In the genomic region with DNA sequence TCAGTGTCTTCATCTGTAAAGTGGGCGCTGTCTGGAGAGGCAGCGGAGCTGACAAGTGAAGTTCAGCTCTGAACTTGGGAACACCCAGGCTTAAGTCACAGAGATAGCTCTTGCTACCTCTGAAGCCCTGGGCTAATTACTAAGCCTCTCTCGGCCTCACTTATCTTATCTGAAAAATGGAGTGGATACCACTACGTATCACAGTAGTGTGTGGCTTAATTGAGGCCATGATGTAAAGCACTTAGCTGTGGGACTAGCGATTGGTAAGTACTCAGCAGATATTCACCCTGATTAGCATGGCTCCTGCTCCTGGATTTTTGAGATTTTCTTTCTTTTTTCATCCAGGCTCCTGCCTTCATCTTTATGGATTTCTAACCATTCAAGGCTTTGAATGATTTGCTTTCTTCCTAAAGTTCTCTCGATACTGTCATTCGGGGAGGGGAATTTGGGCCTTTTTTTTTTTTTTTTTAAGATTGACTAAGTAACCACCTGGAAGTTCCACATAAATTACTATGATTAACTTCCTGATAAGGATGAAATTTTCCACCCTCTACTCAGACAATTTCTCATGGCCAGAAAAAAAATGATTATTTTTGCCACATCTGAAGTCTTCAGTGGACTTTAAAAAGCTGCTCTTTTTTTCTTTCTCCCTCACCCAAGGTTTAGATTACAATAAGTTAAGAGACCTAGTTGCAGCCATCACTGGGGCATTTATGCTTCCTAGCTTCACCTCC, we compare ENCODE assay signal across 1 cellular context.
TF ChIP-seq lines count a peak whose summit lies in the region.

No MANE protein-coding gene starts in this region.

TF ChIP-seq in HepG2, 621 proteins besides CTCF, POLR2A, EP300 and RAD21:
- TF ChIP-seq SPEN (CRISPR knock-in tag; IDR thresholded peaks at IDR 0.05; ENCODE audit: low read depth), result no peak
- TF ChIP-seq ZNF629 (CRISPR knock-in tag; conservative IDR thresholded peaks at IDR 0.05), result 0 out of 2 replicates have a peak, but pooled peaks have one; percentile 37
